In genomic region chr15:36067483-36068274, GRCh38 we compare ENCODE assay signal across 16 cellular contexts.
"Had no signal": no experiment of that assay in that cellular context is flagged by ENCODE, and none has a peak within 500 bp of the region (broad histone marks: within the 10 kb centered on the region; RNA-seq: fewer than 3 reads in every experiment).

No MANE protein-coding gene starts in this region.

- H3K27ac Mint-ChIP-seq: natural killer cell treated with Interleukin-12 subunit alpha and Interleukin-12 subunit beta and Interleukin-15 and Interleukin-18, amount 100 ng/mL, for 72 hours had no signal

- FAIRE-seq: endothelial cell of umbilical vein had no signal

- DNase-seq: colonic mucosa; dermis blood vessel endothelial cell; erythroblast; foreskin melanocyte; head of caudate nucleus; kidney glomerular epithelial cell; stimulated activated CD4-positive, alpha-beta T cell treated with anti-CD3 and anti-CD28 coated beads, Interleukin-2, amount 100 ng/mL, for 24 hours; stimulated activated CD4-positive, alpha-beta T cell treated with anti-CD3 and anti-CD28 coated beads, Interleukin-4, amount 100 ng/mL, for 4 hours; stimulated activated naive CD4-positive, alpha-beta T cell; stomach; substantia nigra; transverse colon had no signal

- H3K9me3 ChIP-seq: colonic mucosa, stomach, thoracic aorta, transverse colon had no signal

- H3K27me3 Mint-ChIP-seq: natural killer cell treated with Interleukin-12 subunit alpha and Interleukin-12 subunit beta and Interleukin-15 and Interleukin-18, amount 100 ng/mL, for 72 hours had no signal

- H3K4me1 ChIP-seq: colonic mucosa, stomach, transverse colon had no signal

- ATAC-seq: natural killer cell treated with Interleukin-12 subunit alpha and Interleukin-12 subunit beta and Interleukin-15 and Interleukin-18, amount 100 ng/mL, for 72 hours had no signal

- H3K27ac ChIP-seq: colonic mucosa, hepatocyte, stomach, thoracic aorta, transverse colon had no signal

- H2AFZ ChIP-seq: hepatocyte had no signal

- H3K79me2 ChIP-seq: hepatocyte had no signal

- H3K4me3 Mint-ChIP-seq: natural killer cell treated with Interleukin-12 subunit alpha and Interleukin-12 subunit beta and Interleukin-15 and Interleukin-18, amount 100 ng/mL, for 72 hours had no signal

- H3K4me2 ChIP-seq: hepatocyte had no signal

- H3K27me3 ChIP-seq: colonic mucosa, hepatocyte, stomach, transverse colon had no signal

- H3K36me3 Mint-ChIP-seq: natural killer cell treated with Interleukin-12 subunit alpha and Interleukin-12 subunit beta and Interleukin-15 and Interleukin-18, amount 100 ng/mL, for 72 hours had no signal

- H3K36me3 ChIP-seq: colonic mucosa, stomach, thoracic aorta, transverse colon had no signal

- H3K4me3 ChIP-seq: colonic mucosa, hepatocyte, stomach, thoracic aorta, transverse colon had no signal
